In the genomic region with DNA sequence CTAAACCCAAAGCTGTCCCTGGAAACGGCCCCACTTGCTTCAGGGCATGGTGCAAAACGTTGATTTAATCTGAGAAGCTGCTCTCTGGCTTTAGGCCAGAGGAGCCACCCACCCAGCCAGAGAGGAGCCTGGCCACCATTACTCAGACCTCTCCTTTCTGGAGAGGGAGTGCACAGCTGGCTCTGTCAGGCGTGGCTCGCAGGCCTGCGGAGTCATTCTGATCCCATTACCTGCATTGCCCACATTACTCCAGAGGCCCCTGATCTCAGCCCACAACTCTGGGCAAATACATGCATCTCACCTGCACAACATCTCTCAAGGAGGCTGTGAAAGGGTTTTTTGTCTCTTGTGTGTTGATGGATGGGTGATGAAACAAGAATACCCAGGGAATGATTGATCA, we compare ENCODE assay signal across 10 cellular contexts.
A peak's percentile ranks its signal among the peaks of the same experiment; 100 is the strongest.
DNase-seq lines count a peak whose midpoint lies in the region; ATAC-seq and TF ChIP-seq lines count a peak whose summit lies in the region.
"Had no signal": no experiment of that assay in that cellular context is flagged by ENCODE, and none has a peak within 500 bp of the region (broad histone marks: within the 10 kb centered on the region; RNA-seq: fewer than 3 reads in every experiment).

No MANE protein-coding gene starts in this region.

- H2AFZ ChIP-seq in ACC112 (ENCODE audit: low read length, unreplicated experiment): no peak overlapping the region

- no peaks in the 10 kb centered on the region for H3K36me3 ChIP-seq in ACC112 (ENCODE audit: insufficient read depth, low read length)
- H3K36me3 ChIP-seq in stomach: no peaks in the 10 kb centered on the region

- no peak for TF ChIP-seq CTCF in epithelial cell of esophagus (IDR thresholded peaks at IDR 0.05; ENCODE audit: insufficient read depth, low read depth, low read length, missing control alignments)
- TF ChIP-seq CTCF in stomach (IDR thresholded peaks at IDR 0.05): no peak

- H3K4me3 ChIP-seq in ACC112 (ENCODE audit: low read depth, low read length) (peak overlapping the region; percentile 64), epithelial cell of esophagus (ENCODE audit: low read length) (no peak overlapping the region), stomach (no peak overlapping the region)
- H3K4me3 ChIP-seq: lung had no signal

- DNase-seq in epithelial cell of esophagus (ENCODE audit: low read depth) (peak; percentile 96), KG1 (lab: John Stamatoyannopoulos, UW) (no peak), stomach (no peak), SHP77 treated with DMSO at 0.1 percent for 48 hours (lab: John Stamatoyannopoulos, UW) (no peak)
- DNase-seq in activated CD8-positive, alpha-beta memory T cell treated with anti-CD3 and anti-CD28 coated beads for 24 hours: no peak
- DNase-seq: activated naive CD4-positive, alpha-beta T cell treated with Interleukin-2 at 50 U/mL for 16 hours had no signal

- intact Hi-C loops in stomach (cut with DNase I; ENCODE audit: low total_unique reads): no loop called here

- no peak for TF ChIP-seq POLR2A in stomach (IDR thresholded peaks at IDR 0.05)

- ATAC-seq in GM19438 (IDR thresholded peaks at IDR 0.05; ENCODE audit: low read depth, unreplicated experiment): peak; percentile 50
- ATAC-seq in HG03565 (IDR thresholded peaks at IDR 0.05; ENCODE audit: unreplicated experiment): peak; percentile 71

- TF ChIP-seq EP300 in stomach (IDR thresholded peaks at IDR 0.05): no peak

- peak overlapping the region; percentile 94 for H3K27ac ChIP-seq in ACC112 (ENCODE audit: low read depth, low read length)
- H3K27ac ChIP-seq in stomach: no peak overlapping the region

- WGBS in stomach, 5 donors: 62 to 70% (median 66%) methylated on average over 3 to 5 of the region's 5 CpGs

- H3K4me1 ChIP-seq in ACC112 (ENCODE audit: control insufficient read depth, insufficient read depth, low read length, unreplicated experiment) (peaks cover 26% of the 10 kb centered on the region), stomach (peaks cover 0 to 5% (median 2%) of the 10 kb centered on the region in 4 donors)

- H3K27me3 ChIP-seq in ACC112 (ENCODE audit: insufficient read depth, low read length) (no peaks in the 10 kb centered on the region), stomach (no peaks in the 10 kb centered on the region)

- H3K79me2 ChIP-seq in ACC112 (ENCODE audit: control insufficient read depth, insufficient read depth, low read length, unreplicated experiment): no peaks in the 10 kb centered on the region

- no peaks in the 10 kb centered on the region for H3K9me3 ChIP-seq in stomach
